ENCODE assay signal across 9 cellular contexts in the genomic region with DNA sequence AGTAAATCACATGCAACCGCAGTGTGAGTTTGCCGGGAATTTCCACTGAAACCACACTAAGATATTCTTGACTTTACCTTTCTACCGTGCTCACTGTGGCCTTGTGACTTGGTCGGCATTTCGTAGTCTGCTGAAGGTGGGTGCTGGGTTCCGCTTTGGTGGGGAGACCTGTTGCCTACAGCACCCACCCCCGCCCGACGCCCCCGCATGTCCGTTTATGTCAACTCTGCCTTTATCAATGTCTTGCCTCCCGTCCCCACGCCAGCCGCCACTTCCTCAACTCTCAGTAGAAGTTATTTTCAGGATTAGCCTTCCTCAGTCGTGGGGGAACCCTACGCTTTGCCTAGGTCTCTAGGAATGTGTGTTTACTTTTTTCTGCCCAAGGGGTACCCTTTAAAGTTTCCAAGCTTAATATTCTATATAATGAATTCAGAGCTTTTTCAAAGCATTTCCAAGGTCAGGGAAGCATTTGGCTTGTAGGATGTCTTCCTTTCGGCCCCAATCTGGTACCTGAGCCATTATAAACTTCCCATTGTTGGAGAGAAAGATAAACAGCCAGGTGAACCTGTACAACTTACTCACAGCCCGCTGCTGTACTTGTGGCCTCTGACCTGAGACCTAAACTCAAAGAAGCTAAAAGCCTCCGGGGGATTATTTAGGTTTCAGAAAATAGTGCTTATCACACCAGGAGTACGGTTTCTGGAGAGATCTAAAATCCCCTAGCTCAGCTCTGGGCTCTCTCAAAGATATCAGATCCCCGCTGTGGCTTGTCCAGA. TPM values are rescaled to one million over a fixed set of nuclear protein-coding genes. Genes with fewer than 3 reads are reported as not detected.
DNase-seq lines count a peak whose midpoint lies in the region; ATAC-seq and TF ChIP-seq lines count a peak whose summit lies in the region.
"Had no signal": no experiment of that assay in that cellular context is flagged by ENCODE, and none has a peak within 500 bp of the region (broad histone marks: within the 10 kb centered on the region; RNA-seq: fewer than 3 reads in every experiment).

No MANE protein-coding gene starts in this region.

- H3K9me3 Mint-ChIP-seq in WTC11, result no peaks in the 10 kb centered on the region
- H3K9me3 Mint-ChIP-seq in central memory CD8-positive, alpha-beta T cell, result no peaks in the 10 kb centered on the region

- DNase-seq in GM13976 (ENCODE audit: low spot score), result peak; percentile 77
- DNase-seq in WTC11 (ENCODE audit: low spot score), result no peak
- DNase-seq in central memory CD8-positive, alpha-beta T cell (ENCODE audit: low spot score in 2 of 2), result peak; percentile 19 to 36
- peak; percentile 22 to 42 for DNase-seq in stimulated activated CD4-positive, alpha-beta T cell treated with anti-CD3 and anti-CD28 coated beads, Interleukin-4, amount 100 ng/mL, for 48 hours (ENCODE audit: low read depth in 2 of 2)
- DNase-seq in HEK293T (ENCODE audit: extremely low spot score), result no peak
- DNase-seq in HuH-7 (ENCODE audit: low spot score), result no peak

- POLR2A ChIA-PET in WTC11 (lab: Charles Lee) (no interaction called here), HEK293T (lab: Yijun Ruan, JAX) (no interaction called here)

- in situ Hi-C loops in GM13976 (cut with MboI; ENCODE audit: low sequenced_read_pairs, unreplicated experiment), result no loop called here

- H3K27ac Mint-ChIP-seq in WTC11, result peak overlapping the region; percentile 25; the same call in 1 of the 2 replicates
- peak overlapping the region; percentile 19 for H3K27ac Mint-ChIP-seq in central memory CD8-positive, alpha-beta T cell (ENCODE audit: low read depth)

- TF ChIP-seq CTCF in GM13976 (IDR thresholded peaks at IDR 0.05; ENCODE audit: borderline replicate concordance, control extremely low read depth, extremely low read depth, insufficient read depth, missing control alignments), result no peak
- no peak for TF ChIP-seq CTCF in WTC11 (IDR thresholded peaks at IDR 0.05)

- H3K4me1 Mint-ChIP-seq in WTC11, result peaks cover 19% of the 10 kb centered on the region
- peaks cover 16% of the 10 kb centered on the region for H3K4me1 Mint-ChIP-seq in central memory CD8-positive, alpha-beta T cell

- H3K36me3 Mint-ChIP-seq in WTC11, result no peaks in the 10 kb centered on the region
- peaks cover 1% of the 10 kb centered on the region for H3K36me3 Mint-ChIP-seq in central memory CD8-positive, alpha-beta T cell (ENCODE audit: insufficient read depth)

- H3K4me3 Mint-ChIP-seq in WTC11, result no peak overlapping the region
- H3K4me3 Mint-ChIP-seq in central memory CD8-positive, alpha-beta T cell, result peak overlapping the region; percentile 39

- ATAC-seq in HG03039 (IDR thresholded peaks at IDR 0.05; ENCODE audit: unreplicated experiment) (peak; percentile 52), WTC11 (no peak), esophagus mucosa (no peak)
- ATAC-seq in central memory CD8-positive, alpha-beta T cell (replicated peaks; ENCODE audit: extremely low read depth, poor library complexity, severe bottlenecking), result peak; percentile 90
- ATAC-seq: HCT116 had no signal

- H3K27me3 Mint-ChIP-seq in WTC11 (ENCODE audit: low read depth), result no peaks in the 10 kb centered on the region
- H3K27me3 Mint-ChIP-seq in central memory CD8-positive, alpha-beta T cell, result no peaks in the 10 kb centered on the region

- CTCF ChIA-PET in WTC11 (lab: Charles Lee) (interaction anchor here (0.6 to 1.9 kb wide), 3 partner anchors 19 to 79 kb away, joined by 3 to 6 read pairs (median 3); no protein-coding TSS in a partner anchor), HEK293T (lab: Yijun Ruan, JAX) (no interaction called here)

TF ChIP-seq in WTC11, 78 proteins besides CTCF, POLR2A, EP300 and RAD21 (continues in another document):
- TF ChIP-seq, protein P1, sequence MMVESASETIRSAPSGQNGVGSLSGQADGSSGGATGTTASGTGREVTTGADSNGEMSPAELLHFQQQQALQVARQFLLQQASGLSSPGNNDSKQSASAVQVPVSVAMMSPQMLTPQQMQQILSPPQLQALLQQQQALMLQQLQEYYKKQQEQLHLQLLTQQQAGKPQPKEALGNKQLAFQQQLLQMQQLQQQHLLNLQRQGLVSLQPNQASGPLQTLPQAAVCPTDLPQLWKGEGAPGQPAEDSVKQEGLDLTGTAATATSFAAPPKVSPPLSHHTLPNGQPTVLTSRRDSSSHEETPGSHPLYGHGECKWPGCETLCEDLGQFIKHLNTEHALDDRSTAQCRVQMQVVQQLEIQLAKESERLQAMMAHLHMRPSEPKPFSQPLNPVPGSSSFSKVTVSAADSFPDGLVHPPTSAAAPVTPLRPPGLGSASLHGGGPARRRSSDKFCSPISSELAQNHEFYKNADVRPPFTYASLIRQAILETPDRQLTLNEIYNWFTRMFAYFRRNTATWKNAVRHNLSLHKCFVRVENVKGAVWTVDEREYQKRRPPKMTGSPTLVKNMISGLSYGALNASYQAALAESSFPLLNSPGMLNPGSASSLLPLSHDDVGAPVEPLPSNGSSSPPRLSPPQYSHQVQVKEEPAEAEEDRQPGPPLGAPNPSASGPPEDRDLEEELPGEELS (CRISPR knock-in tag; IDR thresholded peaks at IDR 0.05), result no peak
- TF ChIP-seq, protein P2, sequence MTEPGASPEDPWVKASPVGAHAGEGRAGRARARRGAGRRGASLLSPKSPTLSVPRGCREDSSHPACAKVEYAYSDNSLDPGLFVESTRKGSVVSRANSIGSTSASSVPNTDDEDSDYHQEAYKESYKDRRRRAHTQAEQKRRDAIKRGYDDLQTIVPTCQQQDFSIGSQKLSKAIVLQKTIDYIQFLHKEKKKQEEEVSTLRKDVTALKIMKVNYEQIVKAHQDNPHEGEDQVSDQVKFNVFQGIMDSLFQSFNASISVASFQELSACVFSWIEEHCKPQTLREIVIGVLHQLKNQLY (CRISPR knock-in tag; IDR thresholded peaks at IDR 0.05), result no peak
- no peak for TF ChIP-seq ZNF317 (CRISPR knock-in tag; IDR thresholded peaks at IDR 0.05; ENCODE audit: borderline replicate concordance, low read depth)
- no peak for TF ChIP-seq TP53 (CRISPR knock-in tag; IDR thresholded peaks at IDR 0.05)

TF ChIP-seq in HEK293T, 16 proteins besides CTCF, POLR2A, EP300 and RAD21:
- no peak for TF ChIP-seq FOXK2 (IDR thresholded peaks at IDR 0.05)
- TF ChIP-seq L3MBTL2 (conservative IDR thresholded peaks at IDR 0.05), result no peak
- no peak for TF ChIP-seq SUZ12 (IDR thresholded peaks at IDR 0.05)
- TF ChIP-seq, protein P3, sequence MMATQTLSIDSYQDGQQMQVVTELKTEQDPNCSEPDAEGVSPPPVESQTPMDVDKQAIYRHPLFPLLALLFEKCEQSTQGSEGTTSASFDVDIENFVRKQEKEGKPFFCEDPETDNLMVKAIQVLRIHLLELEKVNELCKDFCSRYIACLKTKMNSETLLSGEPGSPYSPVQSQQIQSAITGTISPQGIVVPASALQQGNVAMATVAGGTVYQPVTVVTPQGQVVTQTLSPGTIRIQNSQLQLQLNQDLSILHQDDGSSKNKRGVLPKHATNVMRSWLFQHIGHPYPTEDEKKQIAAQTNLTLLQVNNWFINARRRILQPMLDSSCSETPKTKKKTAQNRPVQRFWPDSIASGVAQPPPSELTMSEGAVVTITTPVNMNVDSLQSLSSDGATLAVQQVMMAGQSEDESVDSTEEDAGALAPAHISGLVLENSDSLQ (IDR thresholded peaks at IDR 0.05), result no peak
- no peak for TF ChIP-seq FOXM1 (IDR thresholded peaks at IDR 0.05; ENCODE audit: borderline replicate concordance)
- TF ChIP-seq SP1 (IDR thresholded peaks at IDR 0.05), result no peak
- TF ChIP-seq ARNT (IDR thresholded peaks at IDR 0.05), result no peak
- no peak for TF ChIP-seq ZNF384 (IDR thresholded peaks at IDR 0.05)
- no peak for TF ChIP-seq HDGF (IDR thresholded peaks at IDR 0.05; ENCODE audit: borderline replicate concordance)
- TF ChIP-seq TARDBP (IDR thresholded peaks at IDR 0.05), result no peak

RNA-seq across cellular contexts. Expression of a gene that starts 54.2 kb away (rescaled TPM):
- total RNA-seq in WTC11 (2021) (44.9 to 47.6 TPM (median 45.3 TPM) in 3 replicates), esophagus mucosa (16.6 TPM)

Comparison
In these comparisons a context has a peak if more than half of its experiments do, and no peak if none do; other contexts are left out.
1. DNase-seq: peak in GM13976 (single experiment), central memory CD8-positive, alpha-beta T cell (2 of 2) and stimulated activated CD4-positive, alpha-beta T cell treated with anti-CD3 and anti-CD28 coated beads, Interleukin-4, amount 100 ng/mL, for 48 hours (2 of 2); none in WTC11 (single experiment), HEK293T (single experiment) and HuH-7 (single experiment).
2. ATAC-seq: peak in HG03039 (single experiment) and central memory CD8-positive, alpha-beta T cell (single experiment); none in WTC11 (single experiment) and esophagus mucosa (single experiment).